ENCODE assay signal across 21 cellular contexts in genomic region chr2:200624660-200625059, GRCh38. TPM values are rescaled to one million over a fixed set of nuclear protein-coding genes. Genes with fewer than 3 reads are reported as not detected.
DNase-seq lines count a peak whose midpoint lies in the region; ATAC-seq and TF ChIP-seq lines count a peak whose summit lies in the region.
"Had no signal": no experiment of that assay in that cellular context is flagged by ENCODE, and none has a peak within 500 bp of the region (broad histone marks: within the 10 kb centered on the region; RNA-seq: fewer than 3 reads in every experiment).

No MANE protein-coding gene starts in this region.

- H3K27me3 ChIP-seq in PC-9 (ENCODE audit: insufficient read depth, low read depth) (no peaks in the 10 kb centered on the region), liver (ENCODE audit: control insufficient read depth in 4 of 4, insufficient read depth in 4 of 4, low read length in 3 of 4) (no peaks in the 10 kb centered on the region)
- H3K27me3 ChIP-seq: stomach, upper lobe of right lung had no signal

- POLR2A ChIA-PET in PC-9 (lab: Charles Lee; ENCODE audit: unreplicated experiment), result interaction anchor here (0.6 kb wide), 1 partner anchor 25 kb away, joined by 3 read pairs; no protein-coding TSS in a partner anchor

- 53% methylated on average over 3 of the region's 3 CpGs for WGBS in liver

- peaks cover 10% of the 10 kb centered on the region; the same call in 1 of the 2 replicates for H3F3A ChIP-seq in PC-9 (ENCODE audit: insufficient read depth, low read depth)

- H3K27ac ChIP-seq in PC-9, result peak overlapping the region; percentile 42
- peak overlapping the region; percentile 91 for H3K27ac ChIP-seq in epithelial cell of prostate
- peak overlapping the region; percentile 5 to 39 for H3K27ac ChIP-seq in liver (ENCODE audit: low read depth in 1 of 2, low read length in 2 of 2)
- H3K27ac ChIP-seq: parathyroid adenoma, skin epidermis, stomach, upper lobe of right lung had no signal

- H3K27ac Mint-ChIP-seq in type B pancreatic cell, result no peak overlapping the region
- no peak overlapping the region for H3K27ac Mint-ChIP-seq in T-helper 17 cell
- H3K27ac Mint-ChIP-seq: activated naive CD8-positive, alpha-beta T cell treated with anti-CD3 and anti-CD28 coated beads, Interleukin-2, amount 50 U/mL, for 24 hours; B cell had no signal

- TF ChIP-seq RAD21 in liver (IDR thresholded peaks at IDR 0.05), result no peak

- no peaks in the 10 kb centered on the region for H4K20me1 ChIP-seq in PC-9 (ENCODE audit: insufficient read depth)

- no peaks in the 10 kb centered on the region for H3K9me2 ChIP-seq in PC-9 (ENCODE audit: insufficient read depth)

- H3K9ac ChIP-seq in liver (ENCODE audit: low read depth in 1 of 2, low read length in 2 of 2), result no peak overlapping the region
- H3K9ac ChIP-seq: parathyroid adenoma had no signal

- no peaks in the 10 kb centered on the region for H3K79me2 ChIP-seq in PC-9 (ENCODE audit: low read depth)
- H3K79me2 ChIP-seq: parathyroid adenoma had no signal

- H3K36me3 Mint-ChIP-seq in type B pancreatic cell (no peaks in the 10 kb centered on the region), T-helper 17 cell (ENCODE audit: low read depth) (no peaks in the 10 kb centered on the region)

- H3K4me3 Mint-ChIP-seq in type B pancreatic cell, result no peak overlapping the region
- no peak overlapping the region for H3K4me3 Mint-ChIP-seq in T-helper 17 cell
- H3K4me3 Mint-ChIP-seq: activated naive CD8-positive, alpha-beta T cell treated with anti-CD3 and anti-CD28 coated beads, Interleukin-2, amount 50 U/mL, for 24 hours; B cell; central memory CD8-positive, alpha-beta T cell had no signal

- no peak overlapping the region for H2AFZ ChIP-seq in PC-9
- H2AFZ ChIP-seq: parathyroid adenoma had no signal

- intact Hi-C loops in PC-9 (cut with micrococcal nuclease; ENCODE audit: unreplicated experiment), result no loop called here

- no peak overlapping the region for H3K4me2 ChIP-seq in PC-9

- H3K36me3 ChIP-seq in PC-9 (ENCODE audit: low read depth), result no peaks in the 10 kb centered on the region
- peaks cover 17 to 75% (median 61%) of the 10 kb centered on the region in 4 donors for H3K36me3 ChIP-seq in liver (ENCODE audit: control insufficient read depth in 4 of 4, insufficient read depth in 3 of 4, low read depth in 1 of 4, low read length in 3 of 4)
- H3K36me3 ChIP-seq: upper lobe of right lung had no signal

- H3K9me3 ChIP-seq in PC-9 (ENCODE audit: insufficient read depth, low read depth) (no peaks in the 10 kb centered on the region), liver (ENCODE audit: control insufficient read depth in 4 of 4, low read length in 3 of 4) (no peaks in the 10 kb centered on the region), T-helper 17 cell (ENCODE audit: control insufficient read depth, low read length, poor library complexity, severe bottlenecking) (no peaks in the 10 kb centered on the region)
- H3K9me3 ChIP-seq: stomach, upper lobe of right lung had no signal

- peaks cover 14% of the 10 kb centered on the region for H3K4me1 Mint-ChIP-seq in type B pancreatic cell (ENCODE audit: unreplicated experiment)
- peaks cover 2% of the 10 kb centered on the region for H3K4me1 Mint-ChIP-seq in T-helper 17 cell
- H3K4me1 Mint-ChIP-seq: activated naive CD8-positive, alpha-beta T cell treated with anti-CD3 and anti-CD28 coated beads, Interleukin-2, amount 50 U/mL, for 24 hours; B cell; central memory CD8-positive, alpha-beta T cell had no signal

- TF ChIP-seq CTCF in PC-9 (conservative IDR thresholded peaks at IDR 0.05) (no peak), liver (IDR thresholded peaks at IDR 0.05; ENCODE audit: low read depth, low read length, missing input control) (no peak), type B pancreatic cell (conservative IDR thresholded peaks at IDR 0.05) (no peak)

- BruUV-seq in PC-9 (replicated peaks; lab: Mats Ljungman, UMichigan), result no TSS peak

- DNase-seq in Daoy (ENCODE audit: low read depth) (peak; percentile 40), PC-9 (peak in 1 of 2 experiments; percentile 41), epithelial cell of prostate (ENCODE audit: low read depth, low spot score) (no peak), type B pancreatic cell (ENCODE audit: extremely low spot score, unreplicated experiment) (no peak), T-helper 17 cell (no peak), NCI-H2107 treated with DMSO at 0.1 percent for 48 hours (lab: John Stamatoyannopoulos, UW; ENCODE audit: unreplicated experiment) (no peak)
- DNase-seq: activated CD8-positive, alpha-beta memory T cell treated with anti-CD3 and anti-CD28 coated beads for 24 hours; activated naive CD8-positive, alpha-beta T cell treated with anti-CD3 and anti-CD28 coated beads, Interleukin-2, amount 50 U/mL, for 24 hours; COR-L47; left ventricle myocardium superior; NCI-H526 treated with DMSO at 0.1 percent for 48 hours; stimulated activated CD4-positive, alpha-beta T cell treated with anti-CD3 and anti-CD28 coated beads, Interleukin-2, amount 100 ng/mL, for 48 hours; stomach; upper lobe of right lung had no signal

- ATAC-seq in HG03354 (IDR thresholded peaks at IDR 0.05; ENCODE audit: poor library complexity, severe bottlenecking, unreplicated experiment) (no peak), T-helper 17 cell (no peak)
- ATAC-seq: activated naive CD8-positive, alpha-beta T cell treated with anti-CD3 and anti-CD28 coated beads, Interleukin-2, amount 50 U/mL, for 24 hours; left ventricle myocardium superior had no signal

- CTCF ChIA-PET in PC-9 (lab: Charles Lee), result no interaction called here

- no peaks in the 10 kb centered on the region for H3K9me3 Mint-ChIP-seq in type B pancreatic cell
- H3K9me3 Mint-ChIP-seq: activated naive CD8-positive, alpha-beta T cell treated with anti-CD3 and anti-CD28 coated beads, Interleukin-2, amount 50 U/mL, for 24 hours; central memory CD8-positive, alpha-beta T cell had no signal

- H3K4me3 ChIP-seq in PC-9, result no peak overlapping the region
- H3K4me3 ChIP-seq in liver (ENCODE audit: low read depth in 1 of 3, low read length in 3 of 3), result no peak overlapping the region
- H3K4me3 ChIP-seq: SK-N-MC, skin epidermis, stomach, upper lobe of right lung had no signal

- peaks cover 13% of the 10 kb centered on the region for H3K4me1 ChIP-seq in PC-9 (replicated peaks; ENCODE audit: insufficient read depth)
- H3K4me1 ChIP-seq in liver (ENCODE audit: control insufficient read depth in 4 of 4, insufficient read depth in 4 of 4, low read length in 3 of 4), result peaks cover 4 to 34% (median 17%) of the 10 kb centered on the region in 4 donors
- H3K4me1 ChIP-seq: parathyroid adenoma, stomach, upper lobe of right lung had no signal

- H3K27me3 Mint-ChIP-seq in type B pancreatic cell (no peaks in the 10 kb centered on the region), T-helper 17 cell (peaks cover 66% of the 10 kb centered on the region)

TF ChIP-seq in liver, 16 proteins besides CTCF, POLR2A, EP300 and RAD21:
- TF ChIP-seq MAX (IDR thresholded peaks at IDR 0.05) (peak; percentile 51), FOXA2 (IDR thresholded peaks at IDR 0.05) (peak; percentile 41), RXRA (IDR thresholded peaks at IDR 0.05) (no peak), SP1 (IDR thresholded peaks at IDR 0.05) (no peak)

RNA-seq across cellular contexts. Expression of gene AOX1, which starts 38.8 kb away (rescaled TPM):
- total RNA-seq in Daoy (2014; rRNA removed; shearing (Covaris generic)), result 2.3 and 11.7 TPM in 2 replicates
- 4.1 and 5.1 TPM in 2 replicates for total RNA-seq in PC-9 (2021)
- total RNA-seq in liver, result 1,000 to 10,000 TPM in 1 of 2 donors, 1 to 10 TPM in 1; 9.9 to 1,131 TPM
- 100 to 1,000 TPM; 245 to 727 TPM for polyA plus RNA-seq in liver
- 6.4 and 10.3 TPM in 2 replicates for total RNA-seq in type B pancreatic cell (ENCODE audit: low replicate concordance)
- total RNA-seq in T-helper 17 cell, result not detected
- total RNA-seq: B cell had no signal

Comparison
In these comparisons a context has a peak if more than half of its experiments do, and no peak if none do; other contexts are left out.
1. H3K27ac ChIP-seq: peak in every context shown above with its lines; median percentile 91 in epithelial cell of prostate; 42 in PC-9; 22 in liver.